1 cellular context compared by ENCODE assay signal in genomic region chr2:166376873-166377272, GRCh38.
TF ChIP-seq lines count a peak whose summit lies in the region.

No MANE protein-coding gene starts in this region.

TF ChIP-seq in GM23338, 12 proteins besides CTCF, POLR2A, EP300 and RAD21:
- TF ChIP-seq ZNF462 (CRISPR knock-in tag; IDR thresholded peaks at IDR 0.05) (no peak), JUNB (IDR thresholded peaks at IDR 0.05; ENCODE audit: unreplicated experiment) (no peak), ZNF331 (CRISPR knock-in tag; IDR thresholded peaks at IDR 0.05; ENCODE audit: low read depth) (no peak), ZNF114 (CRISPR knock-in tag; IDR thresholded peaks at IDR 0.05) (no peak), CREB1 (CRISPR knock-in tag; IDR thresholded peaks at IDR 0.05; ENCODE audit: low read depth) (no peak), ETS1 (IDR thresholded peaks at IDR 0.05) (no peak), POLR2AphosphoS5 (IDR thresholded peaks at IDR 0.05; ENCODE audit: low read depth) (no peak), EZH2 (IDR thresholded peaks at IDR 0.05; ENCODE audit: low read depth, unreplicated experiment) (no peak), STAT1 (IDR thresholded peaks at IDR 0.05; ENCODE audit: unreplicated experiment) (no peak), EZH2phosphoT487 (IDR thresholded peaks at IDR 0.05; ENCODE audit: unreplicated experiment) (no peak), NANOG (IDR thresholded peaks at IDR 0.05; ENCODE audit: borderline replicate concordance) (no peak)
- TF ChIP-seq, protein P1, sequence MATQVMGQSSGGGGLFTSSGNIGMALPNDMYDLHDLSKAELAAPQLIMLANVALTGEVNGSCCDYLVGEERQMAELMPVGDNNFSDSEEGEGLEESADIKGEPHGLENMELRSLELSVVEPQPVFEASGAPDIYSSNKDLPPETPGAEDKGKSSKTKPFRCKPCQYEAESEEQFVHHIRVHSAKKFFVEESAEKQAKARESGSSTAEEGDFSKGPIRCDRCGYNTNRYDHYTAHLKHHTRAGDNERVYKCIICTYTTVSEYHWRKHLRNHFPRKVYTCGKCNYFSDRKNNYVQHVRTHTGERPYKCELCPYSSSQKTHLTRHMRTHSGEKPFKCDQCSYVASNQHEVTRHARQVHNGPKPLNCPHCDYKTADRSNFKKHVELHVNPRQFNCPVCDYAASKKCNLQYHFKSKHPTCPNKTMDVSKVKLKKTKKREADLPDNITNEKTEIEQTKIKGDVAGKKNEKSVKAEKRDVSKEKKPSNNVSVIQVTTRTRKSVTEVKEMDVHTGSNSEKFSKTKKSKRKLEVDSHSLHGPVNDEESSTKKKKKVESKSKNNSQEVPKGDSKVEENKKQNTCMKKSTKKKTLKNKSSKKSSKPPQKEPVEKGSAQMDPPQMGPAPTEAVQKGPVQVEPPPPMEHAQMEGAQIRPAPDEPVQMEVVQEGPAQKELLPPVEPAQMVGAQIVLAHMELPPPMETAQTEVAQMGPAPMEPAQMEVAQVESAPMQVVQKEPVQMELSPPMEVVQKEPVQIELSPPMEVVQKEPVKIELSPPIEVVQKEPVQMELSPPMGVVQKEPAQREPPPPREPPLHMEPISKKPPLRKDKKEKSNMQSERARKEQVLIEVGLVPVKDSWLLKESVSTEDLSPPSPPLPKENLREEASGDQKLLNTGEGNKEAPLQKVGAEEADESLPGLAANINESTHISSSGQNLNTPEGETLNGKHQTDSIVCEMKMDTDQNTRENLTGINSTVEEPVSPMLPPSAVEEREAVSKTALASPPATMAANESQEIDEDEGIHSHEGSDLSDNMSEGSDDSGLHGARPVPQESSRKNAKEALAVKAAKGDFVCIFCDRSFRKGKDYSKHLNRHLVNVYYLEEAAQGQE (IDR thresholded peaks at IDR 0.05; ENCODE audit: unreplicated experiment) = no peak
TF ChIP-seq in GM23338: peak in this region for 0.
